29 cellular contexts compared by ENCODE assay signal in the genomic region with DNA sequence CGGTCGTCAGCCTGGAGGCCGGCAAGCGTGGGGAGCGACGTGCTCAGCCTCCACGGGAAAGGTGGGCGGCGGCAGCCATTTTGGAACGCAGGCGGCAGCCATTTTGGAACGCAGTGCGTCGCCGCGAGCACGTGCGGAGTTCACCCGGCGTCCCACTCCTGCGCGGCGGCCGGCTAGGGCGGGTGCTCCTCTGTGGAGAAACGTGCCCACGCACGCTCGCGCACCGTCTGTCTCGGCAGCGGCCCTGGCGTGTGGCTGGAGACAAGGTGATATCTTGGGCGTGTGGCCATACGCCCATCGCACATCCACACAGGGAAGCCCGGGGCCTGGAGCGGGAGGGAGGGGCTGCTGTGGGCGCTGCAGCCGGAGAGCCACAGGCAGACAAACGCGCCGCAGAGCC. TPM values are rescaled to one million over a fixed set of nuclear protein-coding genes. Genes with fewer than 3 reads are reported as not detected.
DNase-seq lines count a peak whose midpoint lies in the region; ATAC-seq, FAIRE-seq and TF ChIP-seq lines count a peak whose summit lies in the region.
"Had no signal": no experiment of that assay in that cellular context is flagged by ENCODE, and none has a peak within 500 bp of the region (broad histone marks: within the 10 kb centered on the region; RNA-seq: fewer than 3 reads in every experiment).

No MANE protein-coding gene starts in this region.

- no peaks in the 10 kb centered on the region for H3K4me1 Mint-ChIP-seq in chondrocyte (ENCODE audit: low read depth)
- H3K4me1 Mint-ChIP-seq: CD14-positive monocyte had no signal

- DNase-seq in Right ventricle myocardium inferior (ENCODE audit: missing footprints) (peak; percentile 56), left ventricle myocardium inferior (no peak), chondrocyte (ENCODE audit: low spot score) (peak; percentile 83), HepG2 (ENCODE audit: low spot score) (no peak), posterior vena cava (ENCODE audit: low spot score) (peak; percentile 53), T-helper 2 cell (no peak), T1000 (lab: John Stamatoyannopoulos, UW) (no peak), NCI-H748 (lab: John Stamatoyannopoulos, UW; ENCODE audit: unreplicated experiment) (no peak)
- DNase-seq: 8988T, ACHN, BE2C, Calu3, DMS153, DND-41, H7, KBM-7, MV-4-11, NCI-H1105, NCI-H1436 treated with DMSO at 0.1 percent for 48 hours, NCI-H2029, NCI-H2227 treated with DMSO at 0.1 percent for 48 hours, NCI-H526 treated with DMSO at 0.1 percent for 48 hours, RPMI8226, SHP77 treated with DMSO at 0.1 percent for 48 hours had no signal

- H3K4me2 ChIP-seq in HepG2 (ENCODE audit: low read depth, low read length), result no peak overlapping the region

- no peak overlapping the region for H3K9ac ChIP-seq in HepG2 (ENCODE audit: insufficient read depth, low read depth, low read length)

- TF ChIP-seq CTCF in left ventricle myocardium inferior (IDR thresholded peaks at IDR 0.05; ENCODE audit: borderline replicate concordance), result no peak
- TF ChIP-seq CTCF in chondrocyte (IDR thresholded peaks at IDR 0.05), result no peak
- TF ChIP-seq CTCF in HepG2 (CRISPR knock-in tag; IDR thresholded peaks at IDR 0.05), result no peak

- no peak for TF ChIP-seq RAD21 in HepG2 (CRISPR knock-in tag; IDR thresholded peaks at IDR 0.05)

- H4K20me1 ChIP-seq in HepG2 (ENCODE audit: insufficient read depth, low read length), result no peaks in the 10 kb centered on the region

- no peak for FAIRE-seq in HepG2 (lab: Jason Lieb, UNC)
- FAIRE-seq: GM18507 had no signal

- H3K79me2 ChIP-seq in HepG2 (ENCODE audit: insufficient read depth, low read length), result no peaks in the 10 kb centered on the region

- ATAC-seq in Right ventricle myocardium inferior (no peak), HepG2 (no peak)

- H3K4me3 ChIP-seq in left ventricle myocardium inferior (no peak overlapping the region), HepG2 (replicated peaks in 1 of 3; ENCODE audit: insufficient read depth in 1 of 3, low read depth in 2 of 3, low read length in 3 of 3) (no peak overlapping the region)

- intact Hi-C loops in Right ventricle myocardium inferior (cut with DNase I) (no loop called here), left ventricle myocardium inferior (cut with micrococcal nuclease) (no loop called here), HepG2 (cut with micrococcal nuclease; ENCODE audit: unreplicated experiment) (no loop called here), posterior vena cava (cut with DNase I) (no loop called here)

- 78% methylated on average over 18 of the region's 44 CpGs for WGBS in HepG2 (ENCODE audit: low lambda C conversion rate)

- POLR2A ChIA-PET in HepG2 (lab: Yijun Ruan, JAX), result no interaction called here

- no peak overlapping the region for H3K27ac ChIP-seq in left ventricle myocardium inferior (replicated peaks)
- H3K27ac ChIP-seq in HepG2 (ENCODE audit: extremely low read length, insufficient read depth, low read length), result no peak overlapping the region

- peaks cover 4% of the 10 kb centered on the region for H3K9me3 ChIP-seq in left ventricle myocardium inferior (replicated peaks)
- no peaks in the 10 kb centered on the region for H3K9me3 ChIP-seq in HepG2 (ENCODE audit: low read length)
- H3K9me3 ChIP-seq: BE2C had no signal

- H3K27me3 ChIP-seq in left ventricle myocardium inferior (ENCODE audit: low read depth) (peaks cover 40% of the 10 kb centered on the region), HepG2 (ENCODE audit: control insufficient read depth in 1 of 2, insufficient read depth in 2 of 2, low read length in 2 of 2) (peaks cover 0 to 3% of the 10 kb centered on the region in 2 experiments; a peak in 1 of 5 replicates)
- H3K27me3 ChIP-seq: BE2C had no signal

- peaks cover 9% of the 10 kb centered on the region for H3K27me3 Mint-ChIP-seq in chondrocyte (ENCODE audit: low read depth)

- no TSS peak for BruUV-seq in HepG2 (replicated peaks; lab: Mats Ljungman, UMichigan)

- H3K36me3 Mint-ChIP-seq in chondrocyte (ENCODE audit: low read depth), result peaks cover 2% of the 10 kb centered on the region
- H3K36me3 Mint-ChIP-seq: CD14-positive monocyte; CD8-positive, alpha-beta memory T cell had no signal

- H3K4me1 ChIP-seq in left ventricle myocardium inferior (no peaks in the 10 kb centered on the region), HepG2 (ENCODE audit: insufficient read depth, low read length) (peaks cover 8% of the 10 kb centered on the region; the same call in 1 of the 2 replicates)
- H3K4me1 ChIP-seq: BE2C had no signal

- H3K9me3 Mint-ChIP-seq in chondrocyte (ENCODE audit: low read depth), result peaks cover 12% of the 10 kb centered on the region

- no peak overlapping the region for H3K27ac Mint-ChIP-seq in chondrocyte (ENCODE audit: unreplicated experiment)
- H3K27ac Mint-ChIP-seq: CD8-positive, alpha-beta memory T cell had no signal

- H3K36me3 ChIP-seq in left ventricle myocardium inferior (no peaks in the 10 kb centered on the region), HepG2 (replicated peaks in 1 of 2; ENCODE audit: control insufficient read depth in 1 of 2, insufficient read depth in 2 of 2, low read length in 2 of 2) (no peaks in the 10 kb centered on the region)

- CTCF ChIA-PET in HepG2 (lab: Yijun Ruan, JAX; ENCODE audit: low intra/inter-chr PET ratio, low total read pairs), result no interaction called here

- TF ChIP-seq EP300 in HepG2 (IDR thresholded peaks at IDR 0.05; ENCODE audit: low read depth in 2 of 2, low read length in 2 of 2), result no peak
- TF ChIP-seq EP300 in HepG2 (CRISPR knock-in tag; IDR thresholded peaks at IDR 0.05; ENCODE audit: borderline replicate concordance), result no peak

- TF ChIP-seq POLR2A in HepG2 (IDR thresholded peaks at IDR 0.05; ENCODE audit: insufficient read depth in 1 of 2, low read depth in 2 of 2, low read length in 2 of 2), result no peak

- H2AFZ ChIP-seq in HepG2 (ENCODE audit: low read length), result no peak overlapping the region

- in situ Hi-C loops in HepG2 (cut with HindIII; ENCODE audit: extremely low pct_ligation_motif_present, low pct_unique_long_range_greater_than_20kb), result no loop called here

- H3K4me3 Mint-ChIP-seq in chondrocyte (ENCODE audit: unreplicated experiment), result no peak overlapping the region
- H3K4me3 Mint-ChIP-seq: CD8-positive, alpha-beta memory T cell had no signal

TF ChIP-seq in HepG2, 621 proteins besides CTCF, POLR2A, EP300 and RAD21:
- TF ChIP-seq YY1 (IDR thresholded peaks at IDR 0.05; ENCODE audit: insufficient read depth, insufficient replicate concordance, low read depth, low read length), result peak; percentile 53
- no peak for TF ChIP-seq HMG20A (CRISPR knock-in tag; IDR thresholded peaks at IDR 0.05; ENCODE audit: borderline replicate concordance)
TF ChIP-seq in HepG2: peak in this region for 1.

RNA-seq across cellular contexts. Expression of a gene that starts 21.1 kb away (rescaled TPM):
- total RNA-seq in Right ventricle myocardium inferior, result 3.1 TPM
- total RNA-seq in left ventricle myocardium inferior, result 4.8 TPM
- total RNA-seq in chondrocyte, result not detected in 3 replicates
- total RNA-seq in HepG2 (2016; rRNA removed; fragmentation: Illumina TruSeq; extraction: Trizol), result 0.18 and 0.36 TPM in 2 replicates
- total RNA-seq in HepG2 (2016; cell fraction: cytosol; rRNA removed; fragmentation: Illumina TruSeq; extraction: Trizol; ENCODE audit: low read depth), result 0.30 TPM in 1 of 2 replicates, not detected in the other
- 0.16 and 0.24 TPM in 2 replicates for total RNA-seq in HepG2 (2016; cell fraction: insoluble cytoplasmic fraction; rRNA removed; fragmentation: Illumina TruSeq; extraction: Trizol)
- total RNA-seq in HepG2 (2016; cell fraction: membrane; rRNA removed; fragmentation: Illumina TruSeq; extraction: Trizol), result 0.37 and 0.48 TPM in 2 replicates
- not detected in 2 replicates for total RNA-seq in HepG2 (2016; cell fraction: nucleus; rRNA removed; fragmentation: Illumina TruSeq; extraction: Trizol)
- 0.18 and 0.57 TPM in 2 replicates for polyA plus RNA-seq in HepG2 (2011; rRNA removed)
- polyA plus RNA-seq in HepG2 (2011; cell fraction: cytosol; rRNA removed), result 0.08 and 0.18 TPM in 2 replicates
- 0.58 and 0.95 TPM in 2 replicates for polyA plus RNA-seq in HepG2 (2011; cell fraction: nucleus; rRNA removed)
- polyA plus RNA-seq in HepG2 (2012), result 0.87 and 3.8 TPM in 2 replicates
- 0.68 and 0.69 TPM in 2 replicates for polyA plus RNA-seq in HepG2 (2016; cell fraction: cytosol; fragmentation: Illumina TruSeq; extraction: Trizol; ENCODE audit: low read depth)
- polyA plus RNA-seq in HepG2 (2016; cell fraction: insoluble cytoplasmic fraction; fragmentation: Illumina TruSeq; extraction: Trizol; ENCODE audit: low read depth), result 0.49 and 0.90 TPM in 2 replicates
- 0.89 and 1.3 TPM in 2 replicates for polyA plus RNA-seq in HepG2 (2016; cell fraction: membrane; fragmentation: Illumina TruSeq; extraction: Trizol; ENCODE audit: low read depth)
- polyA plus RNA-seq in HepG2 (2016; cell fraction: nucleus; fragmentation: Illumina TruSeq; extraction: Trizol; ENCODE audit: insufficient read depth, low read depth), result 0.38 and 0.60 TPM in 2 replicates
- polyA minus RNA-seq in HepG2 (2011; rRNA and poly(A)+ RNA removed; ENCODE audit: low replicate concordance), result 0.12 and 0.68 TPM in 2 replicates
- polyA minus RNA-seq in HepG2 (2011; cell fraction: cytosol; rRNA and poly(A)+ RNA removed), result 0.30 TPM in 1 of 2 replicates, not detected in the other
- polyA minus RNA-seq in HepG2 (2011; cell fraction: nucleus; rRNA and poly(A)+ RNA removed), result 0.25 TPM in 1 of 2 replicates, not detected in the other
- 1 to 10 TPM; 2.5 to 5.1 TPM for total RNA-seq in posterior vena cava
- total RNA-seq: HT1080, LHCN-M2 had no signal
- polyA plus RNA-seq: CD14-positive monocyte; CD8-positive, alpha-beta memory T cell had no signal

Comparison
In these comparisons a context has a peak if more than half of its experiments do, and no peak if none do; other contexts are left out.
1. DNase-seq: peak in Right ventricle myocardium inferior (single experiment), chondrocyte (single experiment) and posterior vena cava (single experiment); none in left ventricle myocardium inferior (single experiment), HepG2 (single experiment), T-helper 2 cell (0 of 5), T1000 (single experiment) and NCI-H748 (single experiment).